In genomic region chr10:67788028-67788886, GRCh38 we compare ENCODE assay signal across 8 cellular contexts.
DNase-seq lines count a peak whose midpoint lies in the region; ATAC-seq, FAIRE-seq and TF ChIP-seq lines count a peak whose summit lies in the region.

No MANE protein-coding gene starts in this region.

- CTCF ChIA-PET in AG04449 (lab: Yijun Ruan, JAX): interaction anchor here (0.7 to 3.2 kb wide), 9 partner anchors 10 to 513 kb away, joined by 3 to 37 read pairs (median 4); partner anchors contain the start of gene CTNNA3

- POLR2A ChIA-PET in AG04449 (lab: Yijun Ruan, JAX): no interaction called here

- FAIRE-seq in RCC 7860 (lab: Jason Lieb, UNC): no peak

- no peak overlapping the region for H3K4me3 ChIP-seq in AG04449 (ENCODE audit: low read depth, low read length)

- peak; percentile 69 for ATAC-seq in GM18868 (IDR thresholded peaks at IDR 0.05; ENCODE audit: unreplicated experiment)
- ATAC-seq in HG03108 (IDR thresholded peaks at IDR 0.05; ENCODE audit: unreplicated experiment): peak; percentile 43

- TF ChIP-seq CTCF in AG04449 (IDR thresholded peaks at IDR 0.05; ENCODE audit: insufficient read depth, low read length, missing control alignments): peak; percentile 35

- DNase-seq in AG04449 (ENCODE audit: low read depth, low spot score) (no peak), RCC 7860 (ENCODE audit: low spot score) (peak; percentile 27), iPS DF 19.7 (ENCODE audit: low read depth, low spot score) (peak; percentile 52), NCI-H2196 (lab: John Stamatoyannopoulos, UW; ENCODE audit: unreplicated experiment) (no peak)
- DNase-seq in activated effector memory CD4-positive, alpha-beta T cell treated with Interleukin-2 at 50 U/mL for 16 hours: peak; percentile 60
- DNase-seq in stimulated activated CD4-positive, alpha-beta T cell treated with anti-CD3 and anti-CD28 coated beads, TNF-alpha, amount 100 ng/mL, for 24 hours (ENCODE audit: low read depth in 3 of 3): peak; percentile 62 to 78 (median 65)

Comparison
In these comparisons a context has a peak if more than half of its experiments do, and no peak if none do; other contexts are left out.
1. DNase-seq: peak in RCC 7860 (single experiment), activated effector memory CD4-positive, alpha-beta T cell treated with Interleukin-2 at 50 U/mL for 16 hours (single experiment), iPS DF 19.7 (single experiment) and stimulated activated CD4-positive, alpha-beta T cell treated with anti-CD3 and anti-CD28 coated beads, TNF-alpha, amount 100 ng/mL, for 24 hours (3 of 3); none in AG04449 (single experiment) and NCI-H2196 (single experiment).